In genomic region chr2:60725466-60725865, GRCh38 we compare ENCODE assay signal across 31 cellular contexts. TPM values are rescaled to one million over a fixed set of nuclear protein-coding genes. Genes with fewer than 3 reads are reported as not detected.
DNase-seq lines count a peak whose midpoint lies in the region; ATAC-seq, FAIRE-seq and TF ChIP-seq lines count a peak whose summit lies in the region.
"Had no signal": no experiment of that assay in that cellular context is flagged by ENCODE, and none has a peak within 500 bp of the region (broad histone marks: within the 10 kb centered on the region; RNA-seq: fewer than 3 reads in every experiment).

No MANE protein-coding gene starts in this region.

- no peak for DNase-seq in A549 (ENCODE audit: low read depth in 1 of 2, low spot score in 1 of 2)
- DNase-seq in SK-MEL-5 (ENCODE audit: low read depth, low spot score), result peak; percentile 63
- peak; percentile 63 for DNase-seq in foreskin melanocyte
- no peak for DNase-seq in NOMO-1 treated with dmso at 0.1 percent for 144 hours (lab: John Stamatoyannopoulos, UW; ENCODE audit: unreplicated experiment)
- DNase-seq: 8988T; ACHN; AML-193; BE2C; C1 segment of cervical spinal cord; Caco-2; Calu3; CD4-positive, alpha-beta memory T cell; CD4-positive, alpha-beta T cell; CD4-positive, CD25-positive, alpha-beta regulatory T cell; CD8-positive, alpha-beta memory T cell; CD8-positive, alpha-beta T cell; COR-L47; DMS 273 treated with DMSO at 0.1 percent for 48 hours; DMS153; DMS79; DMS79 treated with DMSO at 0.1 percent for 48 hours; DND-41; EL had no signal

- FAIRE-seq in A549 (lab: Jason Lieb, UNC), result peak; percentile 13
- FAIRE-seq: A204.1, D721Med had no signal

- H3K4me1 ChIP-seq in A549, result no peaks in the 10 kb centered on the region
- H3K4me1 ChIP-seq: BE2C; BLaER1; BLaER1 treated with 17β-estradiol and CSF1 and Interleukin-3, amounts not matched to agents 10 nM and 100 nM; Caco-2 had no signal

- no peak for ATAC-seq in A549
- ATAC-seq in GM21529 (IDR thresholded peaks at IDR 0.05; ENCODE audit: unreplicated experiment), result no peak
- no peak for ATAC-seq in GM18873 (IDR thresholded peaks at IDR 0.05; ENCODE audit: low FRiP score, unreplicated experiment)
- ATAC-seq: CD8-positive, alpha-beta T cell had no signal

- WGBS in A549 (ENCODE audit: missing lambda C conversion rate), result 48% methylated on average over 4 of the region's 4 CpGs

- no peak for TF ChIP-seq CTCF in A549 (IDR thresholded peaks at IDR 0.05)

- CTCF ChIA-PET in A549 (lab: Yijun Ruan, JAX), result interaction anchor here (0.5 to 2.9 kb wide), 4 partner anchors 18 to 174 kb away, joined by 3 to 15 read pairs (median 4); no protein-coding TSS in a partner anchor

- no peak overlapping the region for H3K4me3 ChIP-seq in A549
- H3K4me3 ChIP-seq: BLaER1; BLaER1 treated with 17β-estradiol and CSF1 and Interleukin-3, amounts not matched to agents 10 nM and 100 nM had no signal

- TF ChIP-seq EP300 in A549 (IDR thresholded peaks at IDR 0.05), result no peak

- POLR2A ChIA-PET in A549 (lab: Yijun Ruan, JAX), result interaction anchor here (0.6 to 0.9 kb wide), 2 partner anchors 138 to 249 kb away, joined by 3 read pairs; no protein-coding TSS in a partner anchor

- H3K27ac ChIP-seq in A549, result no peak overlapping the region
- H3K27ac ChIP-seq: 22Rv1; BLaER1; BLaER1 treated with 17β-estradiol and CSF1 and Interleukin-3, amounts not matched to agents 10 nM and 100 nM; C4-2B had no signal

- no peak for TF ChIP-seq RAD21 in A549 (conservative IDR thresholded peaks at IDR 0.05 in 1 of 2, IDR thresholded peaks at IDR 0.05 in 1 of 2)

- no peak for TF ChIP-seq POLR2A in A549 (IDR thresholded peaks at IDR 0.05; ENCODE audit: low read length)

- in situ Hi-C loops in SK-MEL-5 (cut with HindIII; ENCODE audit: low pct_unique_long_range_greater_than_20kb, low sequenced_read_pairs), result no loop called here

- H3K4me2 ChIP-seq in A549, result no peak overlapping the region
- H3K4me2 ChIP-seq: BLaER1; BLaER1 treated with 17β-estradiol and CSF1 and Interleukin-3, amounts not matched to agents 10 nM and 100 nM had no signal

- H3K9me3 ChIP-seq in A549, result peaks cover 14% of the 10 kb centered on the region; the same call in 2 of the 3 replicates
- H3K9me3 ChIP-seq: BE2C had no signal

TF ChIP-seq in A549, 52 proteins besides CTCF, POLR2A, EP300 and RAD21:
- TF ChIP-seq, protein P1, sequence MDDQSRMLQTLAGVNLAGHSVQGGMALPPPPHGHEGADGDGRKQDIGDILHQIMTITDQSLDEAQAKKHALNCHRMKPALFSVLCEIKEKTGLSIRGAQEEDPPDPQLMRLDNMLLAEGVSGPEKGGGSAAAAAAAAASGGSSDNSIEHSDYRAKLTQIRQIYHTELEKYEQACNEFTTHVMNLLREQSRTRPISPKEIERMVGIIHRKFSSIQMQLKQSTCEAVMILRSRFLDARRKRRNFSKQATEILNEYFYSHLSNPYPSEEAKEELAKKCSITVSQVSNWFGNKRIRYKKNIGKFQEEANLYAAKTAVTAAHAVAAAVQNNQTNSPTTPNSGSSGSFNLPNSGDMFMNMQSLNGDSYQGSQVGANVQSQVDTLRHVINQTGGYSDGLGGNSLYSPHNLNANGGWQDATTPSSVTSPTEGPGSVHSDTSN (IDR thresholded peaks at IDR 0.05), result no peak
- TF ChIP-seq ZNF302 (CRISPR knock-in tag; IDR thresholded peaks at IDR 0.05) (no peak), ZSCAN20 (CRISPR knock-in tag; IDR thresholded peaks at IDR 0.05) (no peak), RARB (CRISPR knock-in tag; IDR thresholded peaks at IDR 0.05) (no peak), EHMT2 (IDR thresholded peaks at IDR 0.05; ENCODE audit: low read depth) (no peak), CHD2 (IDR thresholded peaks at IDR 0.05; ENCODE audit: low read length, partially characterized antibody) (no peak), ESRRA (IDR thresholded peaks at IDR 0.05; ENCODE audit: borderline replicate concordance, low read length) (no peak)
- TF ChIP-seq, protein P2, sequence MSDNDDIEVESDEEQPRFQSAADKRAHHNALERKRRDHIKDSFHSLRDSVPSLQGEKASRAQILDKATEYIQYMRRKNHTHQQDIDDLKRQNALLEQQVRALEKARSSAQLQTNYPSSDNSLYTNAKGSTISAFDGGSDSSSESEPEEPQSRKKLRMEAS (IDR thresholded peaks at IDR 0.05), result no peak

RNA-seq across cellular contexts. Expression of gene PAPOLG, which starts 30.6 kb away (rescaled TPM):
- polyA plus RNA-seq in A549 (2011; rRNA removed) (20.9 and 21.8 TPM in 2 replicates), A549 (2017; fragmentation: RNase III; extraction: RNeasy Plus Mini Kit Qiagen cat#74134 plus additional on column Dnase treatment) (7.3 to 7.8 TPM (median 7.7 TPM) in 3 replicates)
- polyA plus RNA-seq in A549 (2012; cell fraction: cytosol; rRNA removed), result 2.8 and 3.0 TPM in 2 replicates
- 2.0 and 4.2 TPM in 2 replicates for polyA plus RNA-seq in A549 (2012; cell fraction: nucleus; rRNA removed)
- 15.8 and 16.6 TPM in 2 replicates for polyA minus RNA-seq in A549 (2011; rRNA and poly(A)+ RNA removed)
- total RNA-seq in SK-MEL-5 (2014; rRNA removed; shearing (Covaris generic)), result 18.2 and 19.6 TPM in 2 replicates
- 9.0 and 9.7 TPM in 2 replicates for polyA plus RNA-seq in SK-MEL-5 (2015; cell fraction: cytosol; rRNA removed)
- polyA plus RNA-seq in SK-MEL-5 (2015; cell fraction: nucleus; rRNA removed), result 25.5 and 31.3 TPM in 2 replicates

Comparison
In these comparisons a context has a peak if more than half of its experiments do, and no peak if none do; other contexts are left out.
1. DNase-seq: peak in SK-MEL-5 (single experiment) and foreskin melanocyte (single experiment); none in A549 (0 of 2) and NOMO-1 treated with dmso at 0.1 percent for 144 hours (single experiment).